Comparison of ENCODE assay signal across 14 cellular contexts in the genomic region with DNA sequence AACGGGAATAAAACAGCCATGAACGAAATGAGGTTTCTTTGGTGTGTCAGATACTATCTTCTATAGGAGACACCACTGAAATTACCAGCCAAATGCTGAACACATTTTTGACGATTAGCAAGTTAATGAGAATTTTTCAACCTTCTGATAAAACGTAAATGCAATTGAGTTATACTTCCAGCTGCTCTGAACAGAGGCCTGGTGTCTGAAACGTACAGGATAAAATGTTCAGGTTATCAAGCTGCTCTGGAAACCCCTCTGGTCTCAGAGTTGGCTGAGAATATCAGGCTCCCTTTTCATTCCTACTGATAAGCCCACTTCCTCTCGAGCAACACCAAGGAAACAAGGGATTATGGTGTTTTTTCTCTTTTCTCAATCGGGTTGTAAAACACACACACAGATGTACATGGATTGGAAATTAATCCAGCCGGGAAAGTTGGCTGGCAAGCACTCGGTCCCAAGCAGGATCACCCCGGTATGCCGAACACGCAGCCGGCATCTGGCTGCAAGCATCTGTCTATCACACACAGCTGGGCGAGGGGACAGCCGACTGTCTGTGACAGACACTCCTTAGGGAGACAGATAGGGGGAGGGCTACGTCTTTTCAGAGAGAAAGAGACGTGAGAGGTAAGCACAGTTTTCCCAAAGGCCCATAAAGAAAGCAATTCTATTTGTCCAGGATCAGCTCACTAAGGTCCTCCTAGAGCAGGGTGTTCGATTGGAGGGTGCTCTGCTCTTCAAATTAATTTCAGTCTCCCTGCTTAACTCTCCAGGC.
A peak's percentile ranks its signal among the peaks of the same experiment; 100 is the strongest.
DNase-seq lines count a peak whose midpoint lies in the region; ATAC-seq and TF ChIP-seq lines count a peak whose summit lies in the region.
"Had no signal": no experiment of that assay in that cellular context is flagged by ENCODE, and none has a peak within 500 bp of the region (broad histone marks: within the 10 kb centered on the region; RNA-seq: fewer than 3 reads in every experiment).

No MANE protein-coding gene starts in this region.

- peaks cover 7% of the 10 kb centered on the region in 2 donors for H3K36me3 ChIP-seq in duodenal mucosa (ENCODE audit: control insufficient read depth in 1 of 2, insufficient read depth in 2 of 2, low read length in 2 of 2)
- H3K36me3 ChIP-seq in lower lobe of right lung, result peaks cover 6% of the 10 kb centered on the region
- no peaks in the 10 kb centered on the region for H3K36me3 ChIP-seq in vagina
- H3K36me3 ChIP-seq: uterus had no signal

- H3K9ac ChIP-seq in duodenal mucosa (ENCODE audit: low read depth in 1 of 2, low read length in 2 of 2), result peak overlapping the region; percentile 9 to 21

- peak; percentile 55 for DNase-seq in Right ventricle myocardium inferior (ENCODE audit: missing footprints)
- DNase-seq in cardiac septum (ENCODE audit: low spot score), result no peak
- peak; percentile 23 for DNase-seq in lower lobe of right lung
- no peak for DNase-seq in vagina (ENCODE audit: extremely low spot score in 2 of 2)
- DNase-seq in MV-4-11 (lab: John Stamatoyannopoulos, UW), result no peak
- no peak for DNase-seq in left colon
- DNase-seq: activated CD4-positive, CD25-positive, alpha-beta regulatory T cell; NCI-H510A treated with DMSO at 0.1 percent for 48 hours; SIG-M5; stimulated activated CD4-positive, alpha-beta T cell treated with anti-CD3 and anti-CD28 coated beads, Interleukin-12 subunit alpha, Interleukin-12 subunit beta, amount 100 ng/mL, for 4 hours had no signal

- TF ChIP-seq POLR2A in vagina (IDR thresholded peaks at IDR 0.05), result no peak

- intact Hi-C loops in Right ventricle myocardium inferior (cut with DNase I), result no loop called here
- intact Hi-C loops in cardiac septum (cut with DNase I), result no loop called here
- intact Hi-C loops in lower lobe of right lung (cut with DNase I), result no loop called here
- intact Hi-C loops in vagina (cut with DNase I), result no loop called here
- intact Hi-C loops in left colon (cut with DNase I, micrococcal nuclease), result no loop called here

- H3K27me3 ChIP-seq in duodenal mucosa (ENCODE audit: control insufficient read depth in 1 of 2, insufficient read depth in 2 of 2, low read length in 2 of 2), result no peaks in the 10 kb centered on the region
- no peaks in the 10 kb centered on the region for H3K27me3 ChIP-seq in lower lobe of right lung (ENCODE audit: low read depth)
- H3K27me3 ChIP-seq in vagina, result no peaks in the 10 kb centered on the region
- H3K27me3 ChIP-seq: uterus had no signal

- peak overlapping the region in 1 of 2 donors; percentile 21 for H3K4me3 ChIP-seq in duodenal mucosa (ENCODE audit: low read depth in 1 of 2, low read length in 2 of 2)
- peak overlapping the region; percentile 1 for H3K4me3 ChIP-seq in lower lobe of right lung
- H3K4me3 ChIP-seq in vagina, result no peak overlapping the region
- H3K4me3 ChIP-seq: uterus had no signal

- H3K9me3 ChIP-seq in duodenal mucosa (ENCODE audit: control insufficient read depth in 1 of 2, low read length in 2 of 2) (no peaks in the 10 kb centered on the region), lower lobe of right lung (no peaks in the 10 kb centered on the region), vagina (no peaks in the 10 kb centered on the region)
- H3K9me3 ChIP-seq: uterus had no signal

- no peak for ATAC-seq in Right ventricle myocardium inferior
- ATAC-seq in lower lobe of right lung, result peak in 1 of 2 donors; percentile 13
- no peak for ATAC-seq in GM19395 (IDR thresholded peaks at IDR 0.05; ENCODE audit: unreplicated experiment)
- ATAC-seq in left colon, result no peak

- TF ChIP-seq CTCF in lower lobe of right lung (IDR thresholded peaks at IDR 0.05), result no peak
- TF ChIP-seq CTCF in vagina (IDR thresholded peaks at IDR 0.05), result peak in 2 of 3 experiments; percentile 16 to 24

- H3K4me1 ChIP-seq in duodenal mucosa (ENCODE audit: control insufficient read depth in 1 of 2, insufficient read depth in 2 of 2, low read length in 2 of 2) (peaks cover 10 to 16% of the 10 kb centered on the region in 2 donors), lower lobe of right lung (peaks cover 17% of the 10 kb centered on the region), vagina (peaks cover 18% of the 10 kb centered on the region)
- H3K4me1 ChIP-seq: uterus had no signal

- H3K27ac ChIP-seq in duodenal mucosa (ENCODE audit: low read depth, low read length), result no peak overlapping the region
- peak overlapping the region; percentile 24 for H3K27ac ChIP-seq in lower lobe of right lung
- no peak overlapping the region for H3K27ac ChIP-seq in vagina
- H3K27ac ChIP-seq: epithelial cell of prostate, uterus had no signal

Comparison
In these comparisons a context has a peak if more than half of its experiments do, and no peak if none do; other contexts are left out.
1. DNase-seq: peak in Right ventricle myocardium inferior (single experiment) and lower lobe of right lung (single experiment); none in cardiac septum (single experiment), vagina (0 of 2), MV-4-11 (single experiment) and left colon (0 of 2).